In the genomic region with DNA sequence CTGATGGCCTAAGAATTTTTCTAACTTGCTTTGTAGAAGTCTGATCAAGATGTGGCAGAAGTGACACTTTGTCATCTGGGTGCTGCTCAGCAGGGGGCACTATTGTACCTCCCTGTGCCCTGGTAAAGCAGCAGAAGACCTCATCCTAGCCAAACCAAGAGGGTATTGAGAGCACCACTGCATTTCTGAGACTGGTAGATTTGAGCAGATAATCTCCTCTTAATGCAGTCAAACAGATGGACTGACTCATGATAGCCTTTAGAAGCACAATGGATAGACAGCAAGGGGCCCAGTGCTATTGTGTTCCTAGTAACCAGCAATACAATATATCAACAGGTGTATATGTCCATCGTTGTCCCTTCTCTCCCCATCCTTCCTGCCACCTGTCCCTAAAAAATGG, we compare ENCODE assay signal across 1 cellular context.
TF ChIP-seq lines count a peak whose summit lies in the region.

No MANE protein-coding gene starts in this region.

TF ChIP-seq in K562, 482 proteins besides CTCF, POLR2A, EP300 and RAD21 (continued from another document and continues in another):
- TF ChIP-seq, protein P1, sequence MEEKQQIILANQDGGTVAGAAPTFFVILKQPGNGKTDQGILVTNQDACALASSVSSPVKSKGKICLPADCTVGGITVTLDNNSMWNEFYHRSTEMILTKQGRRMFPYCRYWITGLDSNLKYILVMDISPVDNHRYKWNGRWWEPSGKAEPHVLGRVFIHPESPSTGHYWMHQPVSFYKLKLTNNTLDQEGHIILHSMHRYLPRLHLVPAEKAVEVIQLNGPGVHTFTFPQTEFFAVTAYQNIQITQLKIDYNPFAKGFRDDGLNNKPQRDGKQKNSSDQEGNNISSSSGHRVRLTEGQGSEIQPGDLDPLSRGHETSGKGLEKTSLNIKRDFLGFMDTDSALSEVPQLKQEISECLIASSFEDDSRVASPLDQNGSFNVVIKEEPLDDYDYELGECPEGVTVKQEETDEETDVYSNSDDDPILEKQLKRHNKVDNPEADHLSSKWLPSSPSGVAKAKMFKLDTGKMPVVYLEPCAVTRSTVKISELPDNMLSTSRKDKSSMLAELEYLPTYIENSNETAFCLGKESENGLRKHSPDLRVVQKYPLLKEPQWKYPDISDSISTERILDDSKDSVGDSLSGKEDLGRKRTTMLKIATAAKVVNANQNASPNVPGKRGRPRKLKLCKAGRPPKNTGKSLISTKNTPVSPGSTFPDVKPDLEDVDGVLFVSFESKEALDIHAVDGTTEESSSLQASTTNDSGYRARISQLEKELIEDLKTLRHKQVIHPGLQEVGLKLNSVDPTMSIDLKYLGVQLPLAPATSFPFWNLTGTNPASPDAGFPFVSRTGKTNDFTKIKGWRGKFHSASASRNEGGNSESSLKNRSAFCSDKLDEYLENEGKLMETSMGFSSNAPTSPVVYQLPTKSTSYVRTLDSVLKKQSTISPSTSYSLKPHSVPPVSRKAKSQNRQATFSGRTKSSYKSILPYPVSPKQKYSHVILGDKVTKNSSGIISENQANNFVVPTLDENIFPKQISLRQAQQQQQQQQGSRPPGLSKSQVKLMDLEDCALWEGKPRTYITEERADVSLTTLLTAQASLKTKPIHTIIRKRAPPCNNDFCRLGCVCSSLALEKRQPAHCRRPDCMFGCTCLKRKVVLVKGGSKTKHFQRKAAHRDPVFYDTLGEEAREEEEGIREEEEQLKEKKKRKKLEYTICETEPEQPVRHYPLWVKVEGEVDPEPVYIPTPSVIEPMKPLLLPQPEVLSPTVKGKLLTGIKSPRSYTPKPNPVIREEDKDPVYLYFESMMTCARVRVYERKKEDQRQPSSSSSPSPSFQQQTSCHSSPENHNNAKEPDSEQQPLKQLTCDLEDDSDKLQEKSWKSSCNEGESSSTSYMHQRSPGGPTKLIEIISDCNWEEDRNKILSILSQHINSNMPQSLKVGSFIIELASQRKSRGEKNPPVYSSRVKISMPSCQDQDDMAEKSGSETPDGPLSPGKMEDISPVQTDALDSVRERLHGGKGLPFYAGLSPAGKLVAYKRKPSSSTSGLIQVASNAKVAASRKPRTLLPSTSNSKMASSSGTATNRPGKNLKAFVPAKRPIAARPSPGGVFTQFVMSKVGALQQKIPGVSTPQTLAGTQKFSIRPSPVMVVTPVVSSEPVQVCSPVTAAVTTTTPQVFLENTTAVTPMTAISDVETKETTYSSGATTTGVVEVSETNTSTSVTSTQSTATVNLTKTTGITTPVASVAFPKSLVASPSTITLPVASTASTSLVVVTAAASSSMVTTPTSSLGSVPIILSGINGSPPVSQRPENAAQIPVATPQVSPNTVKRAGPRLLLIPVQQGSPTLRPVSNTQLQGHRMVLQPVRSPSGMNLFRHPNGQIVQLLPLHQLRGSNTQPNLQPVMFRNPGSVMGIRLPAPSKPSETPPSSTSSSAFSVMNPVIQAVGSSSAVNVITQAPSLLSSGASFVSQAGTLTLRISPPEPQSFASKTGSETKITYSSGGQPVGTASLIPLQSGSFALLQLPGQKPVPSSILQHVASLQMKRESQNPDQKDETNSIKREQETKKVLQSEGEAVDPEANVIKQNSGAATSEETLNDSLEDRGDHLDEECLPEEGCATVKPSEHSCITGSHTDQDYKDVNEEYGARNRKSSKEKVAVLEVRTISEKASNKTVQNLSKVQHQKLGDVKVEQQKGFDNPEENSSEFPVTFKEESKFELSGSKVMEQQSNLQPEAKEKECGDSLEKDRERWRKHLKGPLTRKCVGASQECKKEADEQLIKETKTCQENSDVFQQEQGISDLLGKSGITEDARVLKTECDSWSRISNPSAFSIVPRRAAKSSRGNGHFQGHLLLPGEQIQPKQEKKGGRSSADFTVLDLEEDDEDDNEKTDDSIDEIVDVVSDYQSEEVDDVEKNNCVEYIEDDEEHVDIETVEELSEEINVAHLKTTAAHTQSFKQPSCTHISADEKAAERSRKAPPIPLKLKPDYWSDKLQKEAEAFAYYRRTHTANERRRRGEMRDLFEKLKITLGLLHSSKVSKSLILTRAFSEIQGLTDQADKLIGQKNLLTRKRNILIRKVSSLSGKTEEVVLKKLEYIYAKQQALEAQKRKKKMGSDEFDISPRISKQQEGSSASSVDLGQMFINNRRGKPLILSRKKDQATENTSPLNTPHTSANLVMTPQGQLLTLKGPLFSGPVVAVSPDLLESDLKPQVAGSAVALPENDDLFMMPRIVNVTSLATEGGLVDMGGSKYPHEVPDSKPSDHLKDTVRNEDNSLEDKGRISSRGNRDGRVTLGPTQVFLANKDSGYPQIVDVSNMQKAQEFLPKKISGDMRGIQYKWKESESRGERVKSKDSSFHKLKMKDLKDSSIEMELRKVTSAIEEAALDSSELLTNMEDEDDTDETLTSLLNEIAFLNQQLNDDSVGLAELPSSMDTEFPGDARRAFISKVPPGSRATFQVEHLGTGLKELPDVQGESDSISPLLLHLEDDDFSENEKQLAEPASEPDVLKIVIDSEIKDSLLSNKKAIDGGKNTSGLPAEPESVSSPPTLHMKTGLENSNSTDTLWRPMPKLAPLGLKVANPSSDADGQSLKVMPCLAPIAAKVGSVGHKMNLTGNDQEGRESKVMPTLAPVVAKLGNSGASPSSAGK (IDR thresholded peaks at IDR 0.05), result no peak
- TF ChIP-seq, protein P2, sequence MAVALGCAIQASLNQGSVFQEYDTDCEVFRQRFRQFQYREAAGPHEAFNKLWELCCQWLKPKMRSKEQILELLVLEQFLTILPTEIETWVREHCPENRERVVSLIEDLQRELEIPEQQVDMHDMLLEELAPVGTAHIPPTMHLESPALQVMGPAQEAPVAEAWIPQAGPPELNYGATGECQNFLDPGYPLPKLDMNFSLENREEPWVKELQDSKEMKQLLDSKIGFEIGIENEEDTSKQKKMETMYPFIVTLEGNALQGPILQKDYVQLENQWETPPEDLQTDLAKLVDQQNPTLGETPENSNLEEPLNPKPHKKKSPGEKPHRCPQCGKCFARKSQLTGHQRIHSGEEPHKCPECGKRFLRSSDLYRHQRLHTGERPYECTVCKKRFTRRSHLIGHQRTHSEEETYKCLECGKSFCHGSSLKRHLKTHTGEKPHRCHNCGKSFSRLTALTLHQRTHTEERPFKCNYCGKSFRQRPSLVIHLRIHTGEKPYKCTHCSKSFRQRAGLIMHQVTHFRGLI (CRISPR knock-in tag; IDR thresholded peaks at IDR 0.05), result no peak
- no peak for TF ChIP-seq MED1 (CRISPR knock-in tag; IDR thresholded peaks at IDR 0.05; ENCODE audit: borderline replicate concordance)
- no peak for TF ChIP-seq HDGF (IDR thresholded peaks at IDR 0.05)
- TF ChIP-seq MTA3 (IDR thresholded peaks at IDR 0.05; ENCODE audit: borderline replicate concordance), result no peak
- no peak for TF ChIP-seq FOXA1 (IDR thresholded peaks at IDR 0.05; ENCODE audit: borderline replicate concordance)
- TF ChIP-seq, protein P3, sequence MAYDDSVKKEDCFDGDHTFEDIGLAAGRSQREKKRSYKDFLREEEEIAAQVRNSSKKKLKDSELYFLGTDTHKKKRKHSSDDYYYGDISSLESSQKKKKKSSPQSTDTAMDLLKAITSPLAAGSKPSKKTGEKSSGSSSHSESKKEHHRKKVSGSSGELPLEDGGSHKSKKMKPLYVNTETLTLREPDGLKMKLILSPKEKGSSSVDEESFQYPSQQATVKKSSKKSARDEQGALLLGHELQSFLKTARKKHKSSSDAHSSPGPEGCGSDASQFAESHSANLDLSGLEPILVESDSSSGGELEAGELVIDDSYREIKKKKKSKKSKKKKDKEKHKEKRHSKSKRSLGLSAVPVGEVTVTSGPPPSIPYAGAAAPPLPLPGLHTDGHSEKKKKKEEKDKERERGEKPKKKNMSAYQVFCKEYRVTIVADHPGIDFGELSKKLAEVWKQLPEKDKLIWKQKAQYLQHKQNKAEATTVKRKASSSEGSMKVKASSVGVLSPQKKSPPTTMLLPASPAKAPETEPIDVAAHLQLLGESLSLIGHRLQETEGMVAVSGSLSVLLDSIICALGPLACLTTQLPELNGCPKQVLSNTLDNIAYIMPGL (CRISPR knock-in tag; IDR thresholded peaks at IDR 0.05), result no peak
- no peak for TF ChIP-seq ZBED1 (IDR thresholded peaks at IDR 0.05)
- TF ChIP-seq, protein P4, sequence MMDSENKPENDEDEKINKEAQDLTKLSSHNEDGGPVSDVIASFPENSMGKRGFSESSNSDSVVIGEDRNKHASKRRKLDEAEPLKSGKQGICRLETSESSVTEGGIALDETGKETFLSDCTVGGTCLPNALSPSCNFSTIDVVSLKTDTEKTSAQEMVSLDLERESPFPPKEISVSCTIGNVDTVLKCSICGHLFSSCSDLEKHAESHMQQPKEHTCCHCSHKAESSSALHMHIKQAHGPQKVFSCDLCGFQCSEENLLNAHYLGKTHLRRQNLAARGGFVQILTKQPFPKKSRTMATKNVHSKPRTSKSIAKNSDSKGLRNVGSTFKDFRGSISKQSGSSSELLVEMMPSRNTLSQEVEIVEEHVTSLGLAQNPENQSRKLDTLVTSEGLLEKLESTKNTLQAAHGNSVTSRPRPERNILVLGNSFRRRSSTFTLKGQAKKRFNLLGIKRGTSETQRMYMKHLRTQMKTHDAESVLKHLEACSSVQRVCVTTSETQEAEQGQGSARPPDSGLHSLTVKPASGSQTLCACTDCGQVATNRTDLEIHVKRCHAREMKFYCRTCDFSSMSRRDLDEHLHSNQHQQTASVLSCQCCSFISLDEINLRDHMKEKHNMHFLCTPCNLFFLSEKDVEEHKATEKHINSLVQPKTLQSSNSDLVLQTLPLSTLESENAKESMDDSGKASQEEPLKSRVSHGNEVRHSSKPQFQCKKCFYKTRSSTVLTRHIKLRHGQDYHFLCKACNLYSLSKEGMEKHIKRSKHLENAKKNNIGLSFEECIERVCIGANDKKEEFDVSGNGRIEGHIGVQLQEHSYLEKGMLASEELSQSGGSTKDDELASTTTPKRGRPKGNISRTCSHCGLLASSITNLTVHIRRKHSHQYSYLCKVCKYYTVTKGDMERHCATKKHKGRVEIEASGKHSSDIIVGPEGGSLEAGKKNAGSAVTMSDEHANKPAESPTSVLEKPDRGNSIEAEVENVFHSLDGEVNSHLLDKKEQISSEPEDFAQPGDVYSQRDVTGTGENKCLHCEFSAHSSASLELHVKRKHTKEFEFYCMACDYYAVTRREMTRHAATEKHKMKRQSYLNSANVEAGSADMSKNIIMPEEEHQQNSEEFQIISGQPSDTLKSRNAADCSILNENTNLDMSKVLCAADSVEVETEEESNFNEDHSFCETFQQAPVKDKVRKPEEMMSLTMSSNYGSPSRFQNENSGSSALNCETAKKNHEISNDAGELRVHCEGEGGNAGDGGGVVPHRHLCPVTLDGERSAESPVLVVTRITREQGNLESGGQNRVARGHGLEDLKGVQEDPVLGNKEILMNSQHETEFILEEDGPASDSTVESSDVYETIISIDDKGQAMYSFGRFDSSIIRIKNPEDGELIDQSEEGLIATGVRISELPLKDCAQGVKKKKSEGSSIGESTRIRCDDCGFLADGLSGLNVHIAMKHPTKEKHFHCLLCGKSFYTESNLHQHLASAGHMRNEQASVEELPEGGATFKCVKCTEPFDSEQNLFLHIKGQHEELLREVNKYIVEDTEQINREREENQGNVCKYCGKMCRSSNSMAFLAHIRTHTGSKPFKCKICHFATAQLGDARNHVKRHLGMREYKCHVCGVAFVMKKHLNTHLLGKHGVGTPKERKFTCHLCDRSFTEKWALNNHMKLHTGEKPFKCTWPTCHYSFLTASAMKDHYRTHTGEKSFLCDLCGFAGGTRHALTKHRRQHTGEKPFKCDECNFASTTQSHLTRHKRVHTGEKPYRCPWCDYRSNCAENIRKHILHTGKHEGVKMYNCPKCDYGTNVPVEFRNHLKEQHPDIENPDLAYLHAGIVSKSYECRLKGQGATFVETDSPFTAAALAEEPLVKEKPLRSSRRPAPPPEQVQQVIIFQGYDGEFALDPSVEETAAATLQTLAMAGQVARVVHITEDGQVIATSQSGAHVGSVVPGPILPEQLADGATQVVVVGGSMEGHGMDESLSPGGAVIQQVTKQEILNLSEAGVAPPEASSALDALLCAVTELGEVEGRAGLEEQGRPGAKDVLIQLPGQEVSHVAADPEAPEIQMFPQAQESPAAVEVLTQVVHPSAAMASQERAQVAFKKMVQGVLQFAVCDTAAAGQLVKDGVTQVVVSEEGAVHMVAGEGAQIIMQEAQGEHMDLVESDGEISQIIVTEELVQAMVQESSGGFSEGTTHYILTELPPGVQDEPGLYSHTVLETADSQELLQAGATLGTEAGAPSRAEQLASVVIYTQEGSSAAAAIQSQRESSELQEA (IDR thresholded peaks at IDR 0.05; ENCODE audit: low read depth), result no peak
- TF ChIP-seq STAG1 (CRISPR knock-in tag; IDR thresholded peaks at IDR 0.05; ENCODE audit: borderline replicate concordance), result no peak; the same call in 1 of the 2 replicates
- TF ChIP-seq CHD1 (IDR thresholded peaks at IDR 0.05; ENCODE audit: low read length), result no peak
- TF ChIP-seq SUPT5H (IDR thresholded peaks at IDR 0.05), result no peak
- no peak for TF ChIP-seq ZBTB8A (IDR thresholded peaks at IDR 0.05; ENCODE audit: partially characterized antibody)
- TF ChIP-seq TAL1 (IDR thresholded peaks at IDR 0.05), result no peak
- no peak for TF ChIP-seq MTA2 (IDR thresholded peaks at IDR 0.05; ENCODE audit: low read depth)
- TF ChIP-seq, protein P5, sequence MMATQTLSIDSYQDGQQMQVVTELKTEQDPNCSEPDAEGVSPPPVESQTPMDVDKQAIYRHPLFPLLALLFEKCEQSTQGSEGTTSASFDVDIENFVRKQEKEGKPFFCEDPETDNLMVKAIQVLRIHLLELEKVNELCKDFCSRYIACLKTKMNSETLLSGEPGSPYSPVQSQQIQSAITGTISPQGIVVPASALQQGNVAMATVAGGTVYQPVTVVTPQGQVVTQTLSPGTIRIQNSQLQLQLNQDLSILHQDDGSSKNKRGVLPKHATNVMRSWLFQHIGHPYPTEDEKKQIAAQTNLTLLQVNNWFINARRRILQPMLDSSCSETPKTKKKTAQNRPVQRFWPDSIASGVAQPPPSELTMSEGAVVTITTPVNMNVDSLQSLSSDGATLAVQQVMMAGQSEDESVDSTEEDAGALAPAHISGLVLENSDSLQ (IDR thresholded peaks at IDR 0.05), result peak; percentile 49
- TF ChIP-seq, protein P6, sequence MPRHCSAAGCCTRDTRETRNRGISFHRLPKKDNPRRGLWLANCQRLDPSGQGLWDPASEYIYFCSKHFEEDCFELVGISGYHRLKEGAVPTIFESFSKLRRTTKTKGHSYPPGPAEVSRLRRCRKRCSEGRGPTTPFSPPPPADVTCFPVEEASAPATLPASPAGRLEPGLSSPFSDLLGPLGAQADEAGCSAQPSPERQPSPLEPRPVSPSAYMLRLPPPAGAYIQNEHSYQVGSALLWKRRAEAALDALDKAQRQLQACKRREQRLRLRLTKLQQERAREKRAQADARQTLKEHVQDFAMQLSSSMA (CRISPR knock-in tag; IDR thresholded peaks at IDR 0.05), result no peak
- no peak for TF ChIP-seq SMARCA5 (IDR thresholded peaks at IDR 0.05)
- TF ChIP-seq MYNN (IDR thresholded peaks at IDR 0.05), result no peak
- no peak for TF ChIP-seq MYNN (CRISPR knock-in tag; IDR thresholded peaks at IDR 0.05)
- no peak for TF ChIP-seq GTF2E2 (tag; IDR thresholded peaks at IDR 0.05)
- no peak for TF ChIP-seq POU5F1 (IDR thresholded peaks at IDR 0.05; ENCODE audit: borderline replicate concordance, low read depth, low read length, partially characterized antibody)
- no peak for TF ChIP-seq BCL6 (CRISPR knock-in tag; IDR thresholded peaks at IDR 0.05)
- TF ChIP-seq ZFX (CRISPR knock-in tag; IDR thresholded peaks at IDR 0.05), result no peak
- TF ChIP-seq, protein P7, sequence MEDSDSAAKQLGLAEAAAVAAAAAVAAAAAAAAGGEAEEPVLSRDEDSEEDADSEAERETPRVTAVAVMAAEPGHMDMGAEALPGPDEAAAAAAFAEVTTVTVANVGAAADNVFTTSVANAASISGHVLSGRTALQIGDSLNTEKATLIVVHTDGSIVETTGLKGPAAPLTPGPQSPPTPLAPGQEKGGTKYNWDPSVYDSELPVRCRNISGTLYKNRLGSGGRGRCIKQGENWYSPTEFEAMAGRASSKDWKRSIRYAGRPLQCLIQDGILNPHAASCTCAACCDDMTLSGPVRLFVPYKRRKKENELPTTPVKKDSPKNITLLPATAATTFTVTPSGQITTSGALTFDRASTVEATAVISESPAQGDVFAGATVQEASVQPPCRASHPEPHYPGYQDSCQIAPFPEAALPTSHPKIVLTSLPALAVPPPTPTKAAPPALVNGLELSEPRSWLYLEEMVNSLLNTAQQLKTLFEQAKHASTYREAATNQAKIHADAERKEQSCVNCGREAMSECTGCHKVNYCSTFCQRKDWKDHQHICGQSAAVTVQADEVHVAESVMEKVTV (CRISPR knock-in tag; IDR thresholded peaks at IDR 0.05), result peak; percentile 52; the same call in 1 of the 2 replicates
- no peak for TF ChIP-seq ZNF77 (CRISPR knock-in tag; IDR thresholded peaks at IDR 0.05)
- no peak for TF ChIP-seq ZNF764 (CRISPR knock-in tag; IDR thresholded peaks at IDR 0.05; ENCODE audit: low read depth)
- TF ChIP-seq DIDO1 (tag; IDR thresholded peaks at IDR 0.05; ENCODE audit: low read depth), result no peak
